Comparison of ENCODE assay signal across 1 cellular context in genomic region chr7:134892963-134893362, GRCh38.
TF ChIP-seq lines count a peak whose summit lies in the region.

No MANE protein-coding gene starts in this region.

TF ChIP-seq in HepG2, 621 proteins besides CTCF, POLR2A, EP300 and RAD21 (continued from another document):
- TF ChIP-seq UBTF (CRISPR knock-in tag; IDR thresholded peaks at IDR 0.05) (no peak), SNAPC5 (CRISPR knock-in tag; IDR thresholded peaks at IDR 0.05; ENCODE audit: borderline replicate concordance) (no peak), ZNF512 (CRISPR knock-in tag; IDR thresholded peaks at IDR 0.05) (no peak), ZNF142 (CRISPR knock-in tag; IDR thresholded peaks at IDR 0.05) (no peak)
